10 cellular contexts compared by ENCODE assay signal in genomic region chrX:13120017-13120416, GRCh38.
DNase-seq lines count a peak whose midpoint lies in the region; ATAC-seq, FAIRE-seq and TF ChIP-seq lines count a peak whose summit lies in the region.
"Had no signal": no experiment of that assay in that cellular context is flagged by ENCODE, and none has a peak within 500 bp of the region (broad histone marks: within the 10 kb centered on the region; RNA-seq: fewer than 3 reads in every experiment).

No MANE protein-coding gene starts in this region.

- FAIRE-seq in bronchial epithelial cell (lab: Jason Lieb, UNC) = no peak
- no peak for FAIRE-seq in frontal cortex (lab: Jason Lieb, UNC)
- FAIRE-seq: endometrium had no signal

- in situ Hi-C loops in ACHN (cut with HindIII; ENCODE audit: low pct_ligation_motif_present, low pct_unique_long_range_greater_than_20kb, low sequenced_read_pairs) = no loop called here

- CTCF ChIA-PET in Calu3 (lab: Charles Lee) = interaction anchor here (0.6 to 1.1 kb wide), 2 partner anchors 14 to 104 kb away, joined by 3 to 4 read pairs; no protein-coding TSS in a partner anchor

- BruUV-seq in Calu3 (replicated peaks; lab: Mats Ljungman, UMichigan) = no TSS peak

- H3K4me3 ChIP-seq in bronchial epithelial cell (ENCODE audit: low read depth, low read length) = no peak overlapping the region

- peaks cover 4% of the 10 kb centered on the region for H3K9me3 Mint-ChIP-seq in Calu3 (ENCODE audit: low read depth, unreplicated experiment)

- H3K36me3 Mint-ChIP-seq in Calu3 (ENCODE audit: insufficient read depth, unreplicated experiment) = no peaks in the 10 kb centered on the region

- H3K27me3 Mint-ChIP-seq in Calu3 (ENCODE audit: unreplicated experiment) = no peaks in the 10 kb centered on the region

- H3K4me3 Mint-ChIP-seq in Calu3 (ENCODE audit: low read depth, unreplicated experiment) = peak overlapping the region; percentile 39

- H3K36me3 ChIP-seq in bronchial epithelial cell (ENCODE audit: control insufficient read depth, insufficient read depth, low read length) = no peaks in the 10 kb centered on the region

- no peaks in the 10 kb centered on the region for H3K27me3 ChIP-seq in bronchial epithelial cell (ENCODE audit: control insufficient read depth, insufficient read depth, low read length)

- DNase-seq in Calu3 (peak; percentile 17), bronchial epithelial cell (ENCODE audit: low read depth) (peak; percentile 57), kidney tubule cell (ENCODE audit: low spot score) (peak; percentile 7), pulmonary artery endothelial cell (ENCODE audit: low read depth, low spot score) (peak; percentile 44), frontal cortex (ENCODE audit: low spot score in 2 of 2) (no peak), ACHN (no peak), T1000 (lab: John Stamatoyannopoulos, UW) (no peak)
- DNase-seq: OCI-M1 had no signal

- TF ChIP-seq CTCF in Calu3 (IDR thresholded peaks at IDR 0.05; ENCODE audit: unreplicated experiment) (no peak), bronchial epithelial cell (IDR thresholded peaks at IDR 0.05; ENCODE audit: insufficient read depth, low read length, severe bottlenecking) (no peak)

- no peak for ATAC-seq in HG02870 (IDR thresholded peaks at IDR 0.05; ENCODE audit: unreplicated experiment)

- peaks cover 26% of the 10 kb centered on the region for H3K4me1 Mint-ChIP-seq in Calu3 (ENCODE audit: low read depth, unreplicated experiment)

- intact Hi-C loops in Calu3 (cut with micrococcal nuclease; ENCODE audit: unreplicated experiment) = no loop called here

- peak overlapping the region; percentile 73 for H3K27ac Mint-ChIP-seq in Calu3 (ENCODE audit: unreplicated experiment)

Comparison
In these comparisons a context has a peak if more than half of its experiments do, and no peak if none do; other contexts are left out.
1. DNase-seq: peak in Calu3 (single experiment), bronchial epithelial cell (single experiment), kidney tubule cell (single experiment) and pulmonary artery endothelial cell (single experiment); none in frontal cortex (0 of 2), ACHN (single experiment) and T1000 (single experiment).